In the genomic region with DNA sequence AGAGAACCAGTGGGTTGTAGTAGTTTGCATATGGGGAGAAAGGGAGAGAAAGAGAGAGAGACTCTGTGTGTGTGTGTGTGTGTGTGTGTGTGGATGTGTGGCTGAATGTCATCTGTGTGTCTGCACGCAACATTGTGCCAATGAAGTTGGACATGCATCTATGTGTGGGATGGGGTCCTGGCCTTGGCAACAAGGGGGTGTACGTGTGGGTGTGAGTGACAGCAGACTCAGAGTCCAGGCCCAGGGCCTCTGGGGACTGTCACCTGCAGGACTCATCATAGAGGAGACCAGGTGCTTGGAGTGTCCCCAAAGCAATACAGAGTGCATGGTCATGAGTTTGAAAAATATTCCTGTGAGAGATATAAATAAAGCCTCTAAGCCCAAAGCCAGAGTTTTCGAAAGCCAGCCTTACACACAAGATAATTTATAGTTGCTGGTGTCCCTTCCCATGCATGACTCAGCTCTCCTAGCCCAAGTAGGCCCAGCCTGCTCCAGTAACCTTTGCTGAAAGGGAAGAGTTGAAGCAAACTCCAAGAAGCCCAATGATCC, we compare ENCODE assay signal across 12 cellular contexts. TPM values are rescaled to one million over a fixed set of nuclear protein-coding genes. Genes with fewer than 3 reads are reported as not detected.
DNase-seq lines count a peak whose midpoint lies in the region; TF ChIP-seq lines count a peak whose summit lies in the region.
"Had no signal": no experiment of that assay in that cellular context is flagged by ENCODE, and none has a peak within 500 bp of the region (broad histone marks: within the 10 kb centered on the region; RNA-seq: fewer than 3 reads in every experiment).

No MANE protein-coding gene starts in this region.

- H3K14ac ChIP-seq in mesenchymal stem cell (ENCODE audit: low read length in 2 of 2): peak overlapping the region in 1 of 2 experiments; percentile 53

- TF ChIP-seq CTCF in coronary artery (IDR thresholded peaks at IDR 0.05): no peak

- H3K4me1 ChIP-seq in mesenchymal stem cell (ENCODE audit: control insufficient read depth, insufficient read depth, low read depth, low read length): no peaks in the 10 kb centered on the region

- H3K79me1 ChIP-seq in mesenchymal stem cell (replicated peaks; ENCODE audit: low read length, poor library complexity, severe bottlenecking): no peaks in the 10 kb centered on the region

- no peak overlapping the region for H2AFZ ChIP-seq in mesenchymal stem cell (ENCODE audit: low read depth, low read length)

- H3K9me3 ChIP-seq in mesenchymal stem cell (ENCODE audit: control insufficient read depth, low read length): no peaks in the 10 kb centered on the region

- H2BK12ac ChIP-seq in mesenchymal stem cell (ENCODE audit: low read length in 2 of 2): peak overlapping the region; percentile 70 to 94

- H3K18ac ChIP-seq in mesenchymal stem cell (ENCODE audit: low read depth in 1 of 2, low read length in 2 of 2): peak overlapping the region; percentile 58 to 86

- H3K23ac ChIP-seq in mesenchymal stem cell (ENCODE audit: low read length in 2 of 2): no peak overlapping the region

- DNase-seq in HT1080 (ENCODE audit: low read depth): peak; percentile 7
- no peak for DNase-seq in coronary artery (ENCODE audit: low spot score)
- DNase-seq in mesenchymal stem cell: peak; percentile 88
- peak; percentile 58 for DNase-seq in superior temporal gyrus (ENCODE audit: extremely low spot score)
- DNase-seq in glomerular visceral epithelial cell (ENCODE audit: extremely low spot score): no peak
- DNase-seq in NCI-H2171 treated with DMSO at 0.1 percent for 48 hours (lab: John Stamatoyannopoulos, UW): no peak
- no peak for DNase-seq in SW480 (ENCODE audit: low spot score)
- no peak for DNase-seq in DMS 273 treated with DMSO at 0.1 percent for 48 hours (lab: John Stamatoyannopoulos, UW)
- DNase-seq: caudate nucleus, COR-L47, glutamatergic neuron had no signal

- H2BK15ac ChIP-seq in mesenchymal stem cell (ENCODE audit: low read depth, poor library complexity, severe bottlenecking): peak overlapping the region; percentile 2

- H2BK120ac ChIP-seq in mesenchymal stem cell (ENCODE audit: low read depth, low read length): no peak overlapping the region

- H3K27ac ChIP-seq in coronary artery (peak overlapping the region; percentile 74 to 87), mesenchymal stem cell (ENCODE audit: low read length, poor library complexity, severe bottlenecking) (no peak overlapping the region)
- H3K27ac ChIP-seq: VCaP had no signal

- peak overlapping the region; percentile 45 for H4K8ac ChIP-seq in mesenchymal stem cell (ENCODE audit: low read length)

- H2BK5ac ChIP-seq in mesenchymal stem cell (ENCODE audit: low read depth, low read length, poor library complexity, severe bottlenecking): no peak overlapping the region

- H3K36me3 ChIP-seq in mesenchymal stem cell (ENCODE audit: control insufficient read depth in 1 of 2, insufficient read depth in 2 of 2, low read depth in 1 of 2, low read length in 2 of 2): no peaks in the 10 kb centered on the region

- H4K91ac ChIP-seq in mesenchymal stem cell (ENCODE audit: low read length): peak overlapping the region; percentile 84

- no peaks in the 10 kb centered on the region for H3K27me3 ChIP-seq in mesenchymal stem cell (ENCODE audit: control insufficient read depth in 1 of 2, insufficient read depth in 1 of 2, low read length in 2 of 2)

- no peak overlapping the region for H3K4me2 ChIP-seq in mesenchymal stem cell (ENCODE audit: low read length, poor library complexity, severe bottlenecking)

- no peak overlapping the region for H2AK5ac ChIP-seq in mesenchymal stem cell (ENCODE audit: low read length, severe bottlenecking)

- H3K4me3 ChIP-seq in coronary artery: no peak overlapping the region
- no peak overlapping the region for H3K4me3 ChIP-seq in mesenchymal stem cell (ENCODE audit: insufficient read depth in 1 of 2, low read depth in 1 of 2, low read length in 2 of 2)

- H3K4ac ChIP-seq in mesenchymal stem cell (ENCODE audit: low read depth in 1 of 2, low read length in 2 of 2): no peak overlapping the region

- H3K9ac ChIP-seq in mesenchymal stem cell (ENCODE audit: low read length): no peak overlapping the region

- WGBS in mesenchymal stem cell: 57% methylated on average over 3 of the region's 3 CpGs

RNA-seq across cellular contexts. Expression of a gene that starts 59.9 kb away (rescaled TPM):
- not detected in 2 replicates for total RNA-seq in HT1080 (2014; rRNA removed; shearing (Covaris generic))
- not detected in 2 replicates for polyA plus RNA-seq in HT1080 (2015; cell fraction: cytosol; rRNA removed)
- polyA plus RNA-seq in HT1080 (2015; cell fraction: nucleus; rRNA removed): not detected in 2 replicates
- polyA plus RNA-seq in mesenchymal stem cell (2013, experiment 1 of 2): not detected
- not detected for polyA plus RNA-seq in mesenchymal stem cell (2013, experiment 2 of 2)

Comparison
In these comparisons a context has a peak if more than half of its experiments do, and no peak if none do; other contexts are left out.
1. DNase-seq: peak in HT1080 (single experiment), mesenchymal stem cell (single experiment) and superior temporal gyrus (single experiment); none in coronary artery (single experiment), glomerular visceral epithelial cell (single experiment), NCI-H2171 treated with DMSO at 0.1 percent for 48 hours (single experiment), SW480 (single experiment) and DMS 273 treated with DMSO at 0.1 percent for 48 hours (single experiment).